In genomic region chr14:101442451-101442850, GRCh38 we compare ENCODE assay signal across 11 cellular contexts.
DNase-seq lines count a peak whose midpoint lies in the region; ATAC-seq and TF ChIP-seq lines count a peak whose summit lies in the region.
"Had no signal": no experiment of that assay in that cellular context is flagged by ENCODE, and none has a peak within 500 bp of the region (broad histone marks: within the 10 kb centered on the region; RNA-seq: fewer than 3 reads in every experiment).

No MANE protein-coding gene starts in this region.

- no peaks in the 10 kb centered on the region for H3K9me3 Mint-ChIP-seq in natural killer cell treated with Interleukin-12 subunit alpha and Interleukin-12 subunit beta and Interleukin-15 and Interleukin-18, amount 100 ng/mL, for 72 hours

- peaks cover 5% of the 10 kb centered on the region for H3K36me3 Mint-ChIP-seq in natural killer cell treated with Interleukin-12 subunit alpha and Interleukin-12 subunit beta and Interleukin-15 and Interleukin-18, amount 100 ng/mL, for 72 hours
- H3K36me3 Mint-ChIP-seq: stimulated activated memory B cell treated with anti-CD40 and anti-IgM and Interleukin-4, amounts not matched to agents 10 μg/mL and 1 μg/mL and 100 μg/mL, for 72 hours had no signal

- peaks cover 41 to 53% of the 10 kb centered on the region in 2 donors for H3K27me3 Mint-ChIP-seq in natural killer cell treated with Interleukin-12 subunit alpha and Interleukin-12 subunit beta and Interleukin-15 and Interleukin-18, amount 100 ng/mL, for 72 hours

- peak; percentile 9 for DNase-seq in T follicular helper cell (ENCODE audit: low read depth)
- DNase-seq in activated T-cell treated with anti-CD3 and anti-CD28 coated beads, Interleukin-2, amount 50 U/mL, for 1 hour = peak; percentile 62
- no peak for DNase-seq in natural killer cell treated with Interleukin-12 subunit alpha and Interleukin-12 subunit beta and Interleukin-15 and Interleukin-18, amount 100 ng/mL, for 72 hours (ENCODE audit: low spot score)
- DNase-seq in stimulated activated CD8-positive, alpha-beta memory T cell treated with anti-CD3 and anti-CD28 coated beads, Interleukin-7, amount 100 ng/mL, for 24 hours (ENCODE audit: low read depth) = peak; percentile 30
- DNase-seq in lower leg skin (ENCODE audit: low spot score in 2 of 2) = no peak
- DNase-seq in AML-193 (lab: John Stamatoyannopoulos, UW) = no peak
- no peak for DNase-seq in NCI-H187 (lab: John Stamatoyannopoulos, UW)
- DNase-seq: mammary epithelial cell, NCI-H82 had no signal

- peak; percentile 75 for ATAC-seq in natural killer cell treated with Interleukin-12 subunit alpha and Interleukin-12 subunit beta and Interleukin-15 and Interleukin-18, amount 100 ng/mL, for 72 hours
- ATAC-seq in GM19397 (IDR thresholded peaks at IDR 0.05; ENCODE audit: unreplicated experiment) = no peak
- ATAC-seq: stimulated activated memory B cell treated with anti-CD40 and anti-IgM and Interleukin-4, amounts not matched to agents 10 μg/mL and 1 μg/mL and 100 μg/mL, for 72 hours had no signal

- intact Hi-C loops in lower leg skin (cut with DNase I; ENCODE audit: low total_unique reads) = no loop called here

- H3K4me3 Mint-ChIP-seq in natural killer cell treated with Interleukin-12 subunit alpha and Interleukin-12 subunit beta and Interleukin-15 and Interleukin-18, amount 100 ng/mL, for 72 hours = peak overlapping the region; percentile 15
- H3K4me3 Mint-ChIP-seq: stimulated activated memory B cell treated with anti-CD40 and anti-IgM and Interleukin-4, amounts not matched to agents 10 μg/mL and 1 μg/mL and 100 μg/mL, for 72 hours had no signal

- WGBS in lower leg skin, 2 donors = 79 to 83% methylated on average over 21 of the region's 21 CpGs

- TF ChIP-seq CTCF in lower leg skin (IDR thresholded peaks at IDR 0.05) = no peak

- no peak for TF ChIP-seq POLR2A in lower leg skin (IDR thresholded peaks at IDR 0.05)

- peaks cover 11 to 20% of the 10 kb centered on the region in 2 donors for H3K4me1 Mint-ChIP-seq in natural killer cell treated with Interleukin-12 subunit alpha and Interleukin-12 subunit beta and Interleukin-15 and Interleukin-18, amount 100 ng/mL, for 72 hours (ENCODE audit: low read depth in 2 of 2)
- H3K4me1 Mint-ChIP-seq: stimulated activated memory B cell treated with anti-CD40 and anti-IgM and Interleukin-4, amounts not matched to agents 10 μg/mL and 1 μg/mL and 100 μg/mL, for 72 hours had no signal

- H3K27ac Mint-ChIP-seq in natural killer cell treated with Interleukin-12 subunit alpha and Interleukin-12 subunit beta and Interleukin-15 and Interleukin-18, amount 100 ng/mL, for 72 hours = peak overlapping the region in 1 of 2 donors; percentile 51
- H3K27ac Mint-ChIP-seq: stimulated activated memory B cell treated with anti-CD40 and anti-IgM and Interleukin-4, amounts not matched to agents 10 μg/mL and 1 μg/mL and 100 μg/mL, for 72 hours had no signal

- H3K4me3 ChIP-seq in lower leg skin (ENCODE audit: low read depth, poor library complexity, severe bottlenecking) = no peak overlapping the region

Comparison
In these comparisons a context has a peak if more than half of its experiments do, and no peak if none do; other contexts are left out.
1. DNase-seq: peak in T follicular helper cell (single experiment), activated T-cell treated with anti-CD3 and anti-CD28 coated beads, Interleukin-2, amount 50 U/mL, for 1 hour (single experiment) and stimulated activated CD8-positive, alpha-beta memory T cell treated with anti-CD3 and anti-CD28 coated beads, Interleukin-7, amount 100 ng/mL, for 24 hours (single experiment); none in natural killer cell treated with Interleukin-12 subunit alpha and Interleukin-12 subunit beta and Interleukin-15 and Interleukin-18, amount 100 ng/mL, for 72 hours (single experiment), lower leg skin (0 of 2), AML-193 (0 of 2) and NCI-H187 (0 of 2).